Comparison of ENCODE assay signal across 26 cellular contexts in genomic region chr6:14510038-14510437, GRCh38.
A peak's percentile ranks its signal among the peaks of the same experiment; 100 is the strongest.
DNase-seq lines count a peak whose midpoint lies in the region; ATAC-seq and TF ChIP-seq lines count a peak whose summit lies in the region.
"Had no signal": no experiment of that assay in that cellular context is flagged by ENCODE, and none has a peak within 500 bp of the region (broad histone marks: within the 10 kb centered on the region; RNA-seq: fewer than 3 reads in every experiment).

No MANE protein-coding gene starts in this region.

- no peak overlapping the region for H3K9ac ChIP-seq in SU-DHL-6 (ENCODE audit: low read length)

- H3K36me3 ChIP-seq in SU-DHL-6 (ENCODE audit: low read length): no peaks in the 10 kb centered on the region
- H3K36me3 ChIP-seq: SJSA1, thoracic aorta had no signal

- no peaks in the 10 kb centered on the region for H3K9me3 ChIP-seq in SU-DHL-6 (ENCODE audit: insufficient read depth, low read length)
- H3K9me3 ChIP-seq: SJSA1, thoracic aorta had no signal

- ATAC-seq in GM18498 (IDR thresholded peaks at IDR 0.05; ENCODE audit: unreplicated experiment): no peak
- no peak for ATAC-seq in Right ventricle myocardium superior (ENCODE audit: poor library complexity)
- ATAC-seq: esophagus mucosa, T-helper 17 cell had no signal

- no peaks in the 10 kb centered on the region for H3K79me2 ChIP-seq in SU-DHL-6 (ENCODE audit: insufficient read depth, low read length)

- no peaks in the 10 kb centered on the region for H3F3A ChIP-seq in SU-DHL-6 (ENCODE audit: insufficient read depth)

- H3K27me3 ChIP-seq in SU-DHL-6 (ENCODE audit: low read length): no peaks in the 10 kb centered on the region
- H3K27me3 ChIP-seq: SJSA1 had no signal

- no peak overlapping the region for H3K4me3 ChIP-seq in SU-DHL-6 (ENCODE audit: insufficient read depth, low read length, poor library complexity, severe bottlenecking)
- H3K4me3 ChIP-seq in foreskin fibroblast (ENCODE audit: low read depth in 1 of 2, low read length in 2 of 2): no peak overlapping the region
- H3K4me3 ChIP-seq: SJSA1, thoracic aorta had no signal

- intact Hi-C loops in Right ventricle myocardium superior (cut with DNase I): no loop called here

- DNase-seq in DMS 273 (lab: John Stamatoyannopoulos, UW; ENCODE audit: unreplicated experiment): peak; percentile 17
- no peak for DNase-seq in DMS 273 treated with DMSO at 0.1 percent for 48 hours (lab: John Stamatoyannopoulos, UW)
- no peak for DNase-seq in foreskin fibroblast
- no peak for DNase-seq in NOMO-1 treated with DMSO at 0.1 percent for 48 hours (lab: John Stamatoyannopoulos, UW; ENCODE audit: unreplicated experiment)
- no peak for DNase-seq in NCI-H1092 (lab: John Stamatoyannopoulos, UW)
- DNase-seq in Right ventricle myocardium superior: no peak
- DNase-seq: activated CD4-positive, alpha-beta T cell treated with anti-CD3 and anti-CD28 coated beads, Interleukin-2, amount 10 ng/mL, durations not matched to agents 7 days and 5 days; activated naive CD8-positive, alpha-beta T cell treated with anti-CD3 and anti-CD28 coated beads for 36 hours; AML-193; DMS79 treated with DMSO at 0.1 percent for 48 hours; effector CD8-positive, alpha-beta T cell; NCI-H1694; NCI-H774; nucleus accumbens; OCI-M1; stimulated activated CD4-positive, alpha-beta T cell treated with anti-CD3 and anti-CD28 coated beads, Interleukin-4, amount 100 ng/mL, for 24 hours; stimulated activated naive CD4-positive, alpha-beta T cell treated with Interleukin-2 at 50 U/mL for 16 hours; T-helper 17 cell had no signal

- TF ChIP-seq CTCF in SU-DHL-6 (IDR thresholded peaks at IDR 0.05; ENCODE audit: insufficient read depth, low read length, poor library complexity, severe bottlenecking): peak; percentile 18
- peak; percentile 2 for TF ChIP-seq CTCF in foreskin fibroblast (IDR thresholded peaks at IDR 0.05; ENCODE audit: low read depth, low read length)

- no peak overlapping the region for H2AFZ ChIP-seq in SU-DHL-6 (ENCODE audit: low read depth, low read length, severe bottlenecking)

- H3K9me2 ChIP-seq in SU-DHL-6 (replicated peaks; ENCODE audit: insufficient read depth, low read length): no peaks in the 10 kb centered on the region

- no peak overlapping the region for H3K4me2 ChIP-seq in SU-DHL-6 (ENCODE audit: low read depth, low read length, poor library complexity, severe bottlenecking)

- no peaks in the 10 kb centered on the region for H4K20me1 ChIP-seq in SU-DHL-6 (ENCODE audit: low read depth, low read length)

- no peak overlapping the region for H3K27ac ChIP-seq in SU-DHL-6 (ENCODE audit: low read depth, low read length)
- H3K27ac ChIP-seq: 22Rv1, HL-60, SJSA1, thoracic aorta, VCaP had no signal
